In genomic region chr14:99718031-99718810, GRCh38 we compare ENCODE assay signal across 1 cellular context.
TF ChIP-seq lines count a peak whose summit lies in the region.

No MANE protein-coding gene starts in this region.

TF ChIP-seq in H1, 55 proteins besides CTCF, POLR2A, EP300 and RAD21 (continued from another document):
- no peak for TF ChIP-seq GTF2F1 (IDR thresholded peaks at IDR 0.05; ENCODE audit: borderline replicate concordance, low read depth, low read length)
- TF ChIP-seq SIRT6 (IDR thresholded peaks at IDR 0.05; ENCODE audit: low read length): no peak
- no peak for TF ChIP-seq MAFK (IDR thresholded peaks at IDR 0.05; ENCODE audit: low read depth, low read length)
- no peak for TF ChIP-seq HDAC6 (IDR thresholded peaks at IDR 0.05; ENCODE audit: low read depth, low read length)
- TF ChIP-seq CREB1 (IDR thresholded peaks at IDR 0.05): no peak
- TF ChIP-seq KDM1A (IDR thresholded peaks at IDR 0.05; ENCODE audit: borderline replicate concordance, low read length): no peak
- no peak for TF ChIP-seq SAP30 (IDR thresholded peaks at IDR 0.05; ENCODE audit: insufficient read depth, insufficient replicate concordance, low read length)
- TF ChIP-seq RFX5 (IDR thresholded peaks at IDR 0.05; ENCODE audit: borderline replicate concordance, low read depth, low read length): no peak
- TF ChIP-seq TAF7 (optimal IDR thresholded peaks at IDR 0.05; ENCODE audit: borderline replicate concordance, low read depth, low read length): no peak
- no peak for TF ChIP-seq TAF1 (IDR thresholded peaks at IDR 0.05; ENCODE audit: low read depth, low read length)
